ENCODE assay signal across 1 cellular context in genomic region chr17:82226170-82226808, GRCh38.
TF ChIP-seq lines count a peak whose summit lies in the region.

No MANE protein-coding gene starts in this region.

TF ChIP-seq in K562, 482 proteins besides CTCF, POLR2A, EP300 and RAD21:
- TF ChIP-seq ZNF263 (CRISPR knock-in tag; IDR thresholded peaks at IDR 0.05; ENCODE audit: borderline replicate concordance) (0 out of 2 replicates have a peak, but pooled peaks have one; percentile 5), DMBX1 (CRISPR knock-in tag; IDR thresholded peaks at IDR 0.05; ENCODE audit: borderline replicate concordance) (no peak), SAP30 (IDR thresholded peaks at IDR 0.05; ENCODE audit: borderline replicate concordance, insufficient read depth, low read depth, low read length, poor library complexity, severe bottlenecking) (no peak)
